ENCODE assay signal across 15 cellular contexts in genomic region chr17:68048996-68049395, GRCh38. TPM values are rescaled to one million over a fixed set of nuclear protein-coding genes. Genes with fewer than 3 reads are reported as not detected.
DNase-seq lines count a peak whose midpoint lies in the region; ATAC-seq, FAIRE-seq and TF ChIP-seq lines count a peak whose summit lies in the region.
"Had no signal": no experiment of that assay in that cellular context is flagged by ENCODE, and none has a peak within 500 bp of the region (broad histone marks: within the 10 kb centered on the region; RNA-seq: fewer than 3 reads in every experiment).

No MANE protein-coding gene starts in this region.

- peaks cover 5% of the 10 kb centered on the region for H3K36me3 Mint-ChIP-seq in T-helper 17 cell (ENCODE audit: low read depth)
- H3K36me3 Mint-ChIP-seq in naive thymus-derived CD8-positive, alpha-beta T cell = peaks cover 0 to 34% (median 11%) of the 10 kb centered on the region in 3 donors

- CTCF ChIA-PET in HEK293T (lab: Yijun Ruan, JAX) = interaction anchor here (0.7 kb wide), 1 partner anchor 167 kb away, joined by 6 read pairs; no protein-coding TSS in a partner anchor

- DNase-seq in DMS53 (lab: John Stamatoyannopoulos, UW) = peak; percentile 18
- no peak for DNase-seq in DMS53 treated with DMSO at 0.1 percent for 48 hours (lab: John Stamatoyannopoulos, UW; ENCODE audit: unreplicated experiment)
- peak; percentile 18 for DNase-seq in HEK293T (ENCODE audit: extremely low spot score)
- no peak for DNase-seq in T-helper 17 cell
- peak; percentile 47 for DNase-seq in iPS-NIHi11 (ENCODE audit: low spot score)
- no peak for DNase-seq in small intestine
- no peak for DNase-seq in naive thymus-derived CD8-positive, alpha-beta T cell
- DNase-seq: activated T-cell treated with anti-CD3 and anti-CD28 coated beads, Interleukin-2, amount 50 U/mL, for 48 hours; midbrain; NCI-H2081 treated with DMSO at 0.1 percent for 48 hours; ovary; stimulated activated CD4-positive, alpha-beta T cell treated with anti-CD3 and anti-CD28 coated beads, Interleukin-12 subunit alpha, Interleukin-12 subunit beta, amount 100 ng/mL, for 4 hours; testis had no signal

- no peak for ATAC-seq in T-helper 17 cell
- ATAC-seq in HG03442 (IDR thresholded peaks at IDR 0.05; ENCODE audit: unreplicated experiment) = no peak
- ATAC-seq in naive thymus-derived CD8-positive, alpha-beta T cell = no peak

- H3K4me3 Mint-ChIP-seq in T-helper 17 cell = no peak overlapping the region
- H3K4me3 Mint-ChIP-seq in naive thymus-derived CD8-positive, alpha-beta T cell = no peak overlapping the region

- H3K4me1 Mint-ChIP-seq in T-helper 17 cell = peaks cover 3% of the 10 kb centered on the region
- H3K4me1 Mint-ChIP-seq in naive thymus-derived CD8-positive, alpha-beta T cell = no peaks in the 10 kb centered on the region

- no peak for FAIRE-seq in small intestine (lab: Jason Lieb, UNC)

- no peaks in the 10 kb centered on the region for H3K9me3 ChIP-seq in T-helper 17 cell (ENCODE audit: control insufficient read depth, low read length, poor library complexity, severe bottlenecking)
- H3K9me3 ChIP-seq in small intestine (ENCODE audit: control insufficient read depth, low read depth) = no peaks in the 10 kb centered on the region
- H3K9me3 ChIP-seq: ascending aorta, ovary, testis had no signal

- H3K9me3 Mint-ChIP-seq in naive thymus-derived CD8-positive, alpha-beta T cell = no peaks in the 10 kb centered on the region

- H3K27ac ChIP-seq in small intestine (ENCODE audit: low read depth in 1 of 2, low read length in 1 of 2) = no peak overlapping the region
- H3K27ac ChIP-seq: ascending aorta, ovary had no signal

- 95 to 96% (median 95%) methylated on average over 2 of the region's 2 CpGs for WGBS in small intestine, 3 donors

- no peaks in the 10 kb centered on the region for H3K27me3 Mint-ChIP-seq in T-helper 17 cell
- no peaks in the 10 kb centered on the region for H3K27me3 Mint-ChIP-seq in naive thymus-derived CD8-positive, alpha-beta T cell

- peaks cover 0 to 3% of the 10 kb centered on the region in 2 donors for H3K36me3 ChIP-seq in small intestine (ENCODE audit: control insufficient read depth in 2 of 2, insufficient read depth in 2 of 2, low read length in 2 of 2)
- H3K36me3 ChIP-seq: ovary had no signal

- POLR2A ChIA-PET in HEK293T (lab: Yijun Ruan, JAX) = no interaction called here
- POLR2A ChIA-PET in naive thymus-derived CD8-positive, alpha-beta T cell (lab: Charles Lee) = interaction anchor here (0.6 to 1.0 kb wide), 2 partner anchors 201 to 409 kb away, joined by 3 read pairs; no protein-coding TSS in a partner anchor

- no peaks in the 10 kb centered on the region for H3K27me3 ChIP-seq in small intestine (ENCODE audit: control insufficient read depth in 2 of 2, insufficient read depth in 2 of 2, low read length in 2 of 2)
- H3K27me3 ChIP-seq: ascending aorta, ovary, testis had no signal

- no peak overlapping the region for H3K4me3 ChIP-seq in small intestine (ENCODE audit: low read depth in 1 of 2, low read length in 2 of 2)
- H3K4me3 ChIP-seq: ascending aorta, ovary, testis had no signal

- no peaks in the 10 kb centered on the region for H3K4me1 ChIP-seq in small intestine (ENCODE audit: control insufficient read depth in 2 of 2, insufficient read depth in 1 of 2, low read depth in 1 of 2, low read length in 1 of 2)
- H3K4me1 ChIP-seq: ascending aorta had no signal

- H3K27ac Mint-ChIP-seq in T-helper 17 cell = peak overlapping the region; percentile 19
- H3K27ac Mint-ChIP-seq in naive thymus-derived CD8-positive, alpha-beta T cell = peak overlapping the region in 1 of 10 donors; percentile 54

TF ChIP-seq in HEK293T, 16 proteins besides CTCF, POLR2A, EP300 and RAD21:
- no peak for TF ChIP-seq CTBP1 (IDR thresholded peaks at IDR 0.05; ENCODE audit: borderline replicate concordance)
- no peak for TF ChIP-seq SP1 (IDR thresholded peaks at IDR 0.05)
- no peak for TF ChIP-seq TARDBP (IDR thresholded peaks at IDR 0.05)

RNA-seq across cellular contexts. Expression of gene KPNA2, which starts 13.5 kb away (rescaled TPM):
- 10 to 100 TPM; 65.2 to 83.6 TPM for total RNA-seq in T-helper 17 cell
- 10 to 100 TPM; 11.3 to 63.0 (median 12.1) TPM for polyA plus RNA-seq in small intestine
- 10 to 100 TPM in 1 of 2 experiments, 1 to 10 TPM in 1; 8.9 to 10.2 TPM for total RNA-seq in naive thymus-derived CD8-positive, alpha-beta T cell
- polyA plus RNA-seq in naive thymus-derived CD8-positive, alpha-beta T cell = 10 to 100 TPM; 13.7 to 17.0 (median 15.9) TPM

RNA-seq across cellular contexts. Expression of gene C17orf58, which starts 52.7 kb away (rescaled TPM):
- under 1 TPM; 0.37 to 0.55 TPM for total RNA-seq in T-helper 17 cell
- 10 to 100 TPM in 1 of 3 donors, 1 to 10 TPM in 2; 9.4 to 13.1 (median 10.0) TPM for polyA plus RNA-seq in small intestine
- under 1 TPM; 0.29 to 0.30 TPM for total RNA-seq in naive thymus-derived CD8-positive, alpha-beta T cell
- 1 to 10 TPM in 1 of 3 donors, under 1 TPM in 1, not detected in 1; 0.61 to 1.0 TPM for polyA plus RNA-seq in naive thymus-derived CD8-positive, alpha-beta T cell

Comparison
In these comparisons a context has a peak if more than half of its experiments do, and no peak if none do; other contexts are left out.
1. DNase-seq: peak in DMS53 (single experiment), HEK293T (single experiment) and iPS-NIHi11 (single experiment); none in DMS53 treated with DMSO at 0.1 percent for 48 hours (single experiment), T-helper 17 cell (0 of 3), small intestine (single experiment) and naive thymus-derived CD8-positive, alpha-beta T cell (0 of 10).
2. RNA of gene KPNA2, which starts 13.5 kb away (total RNA-seq): 65.2 to 83.6 TPM in T-helper 17 cell; 8.9 to 10.2 TPM in naive thymus-derived CD8-positive, alpha-beta T cell; every median in the first group is over 4 times any median in the second.